Comparison of ENCODE assay signal across 1 cellular context in the genomic region with DNA sequence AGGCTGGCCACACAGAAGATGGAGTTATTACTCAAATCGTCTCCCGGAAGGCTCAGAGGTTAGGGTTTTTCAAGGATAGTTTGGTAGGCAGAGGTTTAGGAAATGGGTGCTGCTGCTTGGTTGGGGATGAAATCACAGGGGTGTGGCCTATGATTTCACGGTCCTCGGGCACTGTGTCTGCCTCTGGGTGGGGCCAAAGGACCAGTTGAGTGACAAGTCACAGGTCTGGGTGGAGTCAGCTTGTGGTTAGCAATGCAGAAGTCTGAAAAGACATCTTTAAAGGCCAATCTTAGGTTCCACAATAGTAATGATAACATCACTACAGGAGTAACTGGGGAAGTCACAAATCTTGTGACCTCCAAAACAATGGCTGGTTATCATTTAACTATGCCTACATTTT.
TF ChIP-seq lines count a peak whose summit lies in the region.

No MANE protein-coding gene starts in this region.

TF ChIP-seq in H1, 55 proteins besides CTCF, POLR2A, EP300 and RAD21:
- TF ChIP-seq, protein P1, sequence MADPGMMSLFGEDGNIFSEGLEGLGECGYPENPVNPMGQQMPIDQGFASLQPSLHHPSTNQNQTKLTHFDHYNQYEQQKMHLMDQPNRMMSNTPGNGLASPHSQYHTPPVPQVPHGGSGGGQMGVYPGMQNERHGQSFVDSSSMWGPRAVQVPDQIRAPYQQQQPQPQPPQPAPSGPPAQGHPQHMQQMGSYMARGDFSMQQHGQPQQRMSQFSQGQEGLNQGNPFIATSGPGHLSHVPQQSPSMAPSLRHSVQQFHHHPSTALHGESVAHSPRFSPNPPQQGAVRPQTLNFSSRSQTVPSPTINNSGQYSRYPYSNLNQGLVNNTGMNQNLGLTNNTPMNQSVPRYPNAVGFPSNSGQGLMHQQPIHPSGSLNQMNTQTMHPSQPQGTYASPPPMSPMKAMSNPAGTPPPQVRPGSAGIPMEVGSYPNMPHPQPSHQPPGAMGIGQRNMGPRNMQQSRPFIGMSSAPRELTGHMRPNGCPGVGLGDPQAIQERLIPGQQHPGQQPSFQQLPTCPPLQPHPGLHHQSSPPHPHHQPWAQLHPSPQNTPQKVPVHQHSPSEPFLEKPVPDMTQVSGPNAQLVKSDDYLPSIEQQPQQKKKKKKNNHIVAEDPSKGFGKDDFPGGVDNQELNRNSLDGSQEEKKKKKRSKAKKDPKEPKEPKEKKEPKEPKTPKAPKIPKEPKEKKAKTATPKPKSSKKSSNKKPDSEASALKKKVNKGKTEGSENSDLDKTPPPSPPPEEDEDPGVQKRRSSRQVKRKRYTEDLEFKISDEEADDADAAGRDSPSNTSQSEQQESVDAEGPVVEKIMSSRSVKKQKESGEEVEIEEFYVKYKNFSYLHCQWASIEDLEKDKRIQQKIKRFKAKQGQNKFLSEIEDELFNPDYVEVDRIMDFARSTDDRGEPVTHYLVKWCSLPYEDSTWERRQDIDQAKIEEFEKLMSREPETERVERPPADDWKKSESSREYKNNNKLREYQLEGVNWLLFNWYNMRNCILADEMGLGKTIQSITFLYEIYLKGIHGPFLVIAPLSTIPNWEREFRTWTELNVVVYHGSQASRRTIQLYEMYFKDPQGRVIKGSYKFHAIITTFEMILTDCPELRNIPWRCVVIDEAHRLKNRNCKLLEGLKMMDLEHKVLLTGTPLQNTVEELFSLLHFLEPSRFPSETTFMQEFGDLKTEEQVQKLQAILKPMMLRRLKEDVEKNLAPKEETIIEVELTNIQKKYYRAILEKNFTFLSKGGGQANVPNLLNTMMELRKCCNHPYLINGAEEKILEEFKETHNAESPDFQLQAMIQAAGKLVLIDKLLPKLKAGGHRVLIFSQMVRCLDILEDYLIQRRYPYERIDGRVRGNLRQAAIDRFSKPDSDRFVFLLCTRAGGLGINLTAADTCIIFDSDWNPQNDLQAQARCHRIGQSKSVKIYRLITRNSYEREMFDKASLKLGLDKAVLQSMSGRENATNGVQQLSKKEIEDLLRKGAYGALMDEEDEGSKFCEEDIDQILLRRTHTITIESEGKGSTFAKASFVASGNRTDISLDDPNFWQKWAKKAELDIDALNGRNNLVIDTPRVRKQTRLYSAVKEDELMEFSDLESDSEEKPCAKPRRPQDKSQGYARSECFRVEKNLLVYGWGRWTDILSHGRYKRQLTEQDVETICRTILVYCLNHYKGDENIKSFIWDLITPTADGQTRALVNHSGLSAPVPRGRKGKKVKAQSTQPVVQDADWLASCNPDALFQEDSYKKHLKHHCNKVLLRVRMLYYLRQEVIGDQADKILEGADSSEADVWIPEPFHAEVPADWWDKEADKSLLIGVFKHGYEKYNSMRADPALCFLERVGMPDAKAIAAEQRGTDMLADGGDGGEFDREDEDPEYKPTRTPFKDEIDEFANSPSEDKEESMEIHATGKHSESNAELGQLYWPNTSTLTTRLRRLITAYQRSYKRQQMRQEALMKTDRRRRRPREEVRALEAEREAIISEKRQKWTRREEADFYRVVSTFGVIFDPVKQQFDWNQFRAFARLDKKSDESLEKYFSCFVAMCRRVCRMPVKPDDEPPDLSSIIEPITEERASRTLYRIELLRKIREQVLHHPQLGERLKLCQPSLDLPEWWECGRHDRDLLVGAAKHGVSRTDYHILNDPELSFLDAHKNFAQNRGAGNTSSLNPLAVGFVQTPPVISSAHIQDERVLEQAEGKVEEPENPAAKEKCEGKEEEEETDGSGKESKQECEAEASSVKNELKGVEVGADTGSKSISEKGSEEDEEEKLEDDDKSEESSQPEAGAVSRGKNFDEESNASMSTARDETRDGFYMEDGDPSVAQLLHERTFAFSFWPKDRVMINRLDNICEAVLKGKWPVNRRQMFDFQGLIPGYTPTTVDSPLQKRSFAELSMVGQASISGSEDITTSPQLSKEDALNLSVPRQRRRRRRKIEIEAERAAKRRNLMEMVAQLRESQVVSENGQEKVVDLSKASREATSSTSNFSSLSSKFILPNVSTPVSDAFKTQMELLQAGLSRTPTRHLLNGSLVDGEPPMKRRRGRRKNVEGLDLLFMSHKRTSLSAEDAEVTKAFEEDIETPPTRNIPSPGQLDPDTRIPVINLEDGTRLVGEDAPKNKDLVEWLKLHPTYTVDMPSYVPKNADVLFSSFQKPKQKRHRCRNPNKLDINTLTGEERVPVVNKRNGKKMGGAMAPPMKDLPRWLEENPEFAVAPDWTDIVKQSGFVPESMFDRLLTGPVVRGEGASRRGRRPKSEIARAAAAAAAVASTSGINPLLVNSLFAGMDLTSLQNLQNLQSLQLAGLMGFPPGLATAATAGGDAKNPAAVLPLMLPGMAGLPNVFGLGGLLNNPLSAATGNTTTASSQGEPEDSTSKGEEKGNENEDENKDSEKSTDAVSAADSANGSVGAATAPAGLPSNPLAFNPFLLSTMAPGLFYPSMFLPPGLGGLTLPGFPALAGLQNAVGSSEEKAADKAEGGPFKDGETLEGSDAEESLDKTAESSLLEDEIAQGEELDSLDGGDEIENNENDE (IDR thresholded peaks at IDR 0.05; ENCODE audit: insufficient replicate concordance, low read length): no peak
- TF ChIP-seq YY1 (IDR thresholded peaks at IDR 0.05; ENCODE audit: low read depth, low read length): no peak
- no peak for TF ChIP-seq RXRA (IDR thresholded peaks at IDR 0.05; ENCODE audit: insufficient read depth, low read depth, low read length)
- TF ChIP-seq, protein P2, sequence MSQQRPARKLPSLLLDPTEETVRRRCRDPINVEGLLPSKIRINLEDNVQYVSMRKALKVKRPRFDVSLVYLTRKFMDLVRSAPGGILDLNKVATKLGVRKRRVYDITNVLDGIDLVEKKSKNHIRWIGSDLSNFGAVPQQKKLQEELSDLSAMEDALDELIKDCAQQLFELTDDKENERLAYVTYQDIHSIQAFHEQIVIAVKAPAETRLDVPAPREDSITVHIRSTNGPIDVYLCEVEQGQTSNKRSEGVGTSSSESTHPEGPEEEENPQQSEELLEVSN (IDR thresholded peaks at IDR 0.05): no peak
- TF ChIP-seq, protein P3, sequence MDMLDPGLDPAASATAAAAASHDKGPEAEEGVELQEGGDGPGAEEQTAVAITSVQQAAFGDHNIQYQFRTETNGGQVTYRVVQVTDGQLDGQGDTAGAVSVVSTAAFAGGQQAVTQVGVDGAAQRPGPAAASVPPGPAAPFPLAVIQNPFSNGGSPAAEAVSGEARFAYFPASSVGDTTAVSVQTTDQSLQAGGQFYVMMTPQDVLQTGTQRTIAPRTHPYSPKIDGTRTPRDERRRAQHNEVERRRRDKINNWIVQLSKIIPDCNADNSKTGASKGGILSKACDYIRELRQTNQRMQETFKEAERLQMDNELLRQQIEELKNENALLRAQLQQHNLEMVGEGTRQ (IDR thresholded peaks at IDR 0.05; ENCODE audit: low read length): no peak
- TF ChIP-seq CTBP2 (IDR thresholded peaks at IDR 0.05; ENCODE audit: borderline replicate concordance, insufficient read depth, insufficient read length, low read length): no peak
- no peak for TF ChIP-seq SRF (IDR thresholded peaks at IDR 0.05; ENCODE audit: low read depth, low read length)
- TF ChIP-seq JUND (IDR thresholded peaks at IDR 0.05; ENCODE audit: low read length): no peak
- TF ChIP-seq CHD1 (IDR thresholded peaks at IDR 0.05; ENCODE audit: low read depth, low read length): no peak
- TF ChIP-seq NANOG (IDR thresholded peaks at IDR 0.05; ENCODE audit: insufficient read depth, low read depth, low read length, poor library complexity, severe bottlenecking): no peak
- no peak for TF ChIP-seq TBP (IDR thresholded peaks at IDR 0.05; ENCODE audit: low read depth, low read length)
- TF ChIP-seq TAF7 (optimal IDR thresholded peaks at IDR 0.05; ENCODE audit: borderline replicate concordance, low read depth, low read length): no peak
- TF ChIP-seq CBX5 (IDR thresholded peaks at IDR 0.05; ENCODE audit: low read depth, low read length): no peak
- no peak for TF ChIP-seq CHD2 (IDR thresholded peaks at IDR 0.05; ENCODE audit: low read length)
- TF ChIP-seq, protein P4, sequence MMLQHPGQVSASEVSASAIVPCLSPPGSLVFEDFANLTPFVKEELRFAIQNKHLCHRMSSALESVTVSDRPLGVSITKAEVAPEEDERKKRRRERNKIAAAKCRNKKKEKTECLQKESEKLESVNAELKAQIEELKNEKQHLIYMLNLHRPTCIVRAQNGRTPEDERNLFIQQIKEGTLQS (IDR thresholded peaks at IDR 0.05; ENCODE audit: insufficient read depth, low read depth, low read length): no peak
- no peak for TF ChIP-seq TCF12 (IDR thresholded peaks at IDR 0.05; ENCODE audit: low read depth, low read length)
- no peak for TF ChIP-seq GTF2F1 (IDR thresholded peaks at IDR 0.05; ENCODE audit: borderline replicate concordance, low read depth, low read length)
- no peak for TF ChIP-seq RFX5 (IDR thresholded peaks at IDR 0.05; ENCODE audit: borderline replicate concordance, low read depth, low read length)
